11 cellular contexts compared by ENCODE assay signal in genomic region chr16:55501549-55502322, GRCh38. TPM values are rescaled to one million over a fixed set of nuclear protein-coding genes. Genes with fewer than 3 reads are reported as not detected.
A peak's percentile ranks its signal among the peaks of the same experiment; 100 is the strongest.
DNase-seq lines count a peak whose midpoint lies in the region; ATAC-seq, FAIRE-seq and TF ChIP-seq lines count a peak whose summit lies in the region.
"Had no signal": no experiment of that assay in that cellular context is flagged by ENCODE, and none has a peak within 500 bp of the region (broad histone marks: within the 10 kb centered on the region; RNA-seq: fewer than 3 reads in every experiment).

No MANE protein-coding gene starts in this region.

- H3K79me2 ChIP-seq in K562 (ENCODE audit: control insufficient read depth, insufficient read depth, low read length), result no peaks in the 10 kb centered on the region

- no peaks in the 10 kb centered on the region for H3K36me3 ChIP-seq in K562 (ENCODE audit: control insufficient read depth, insufficient read depth, low read length)
- no peaks in the 10 kb centered on the region for H3K36me3 ChIP-seq in psoas muscle (ENCODE audit: insufficient read depth in 1 of 2, low read depth in 1 of 2)

- no peak overlapping the region for H3K27ac ChIP-seq in K562 (ENCODE audit: extremely low read depth, low read depth, low read length)
- H3K27ac ChIP-seq in psoas muscle, result no peak overlapping the region

- WGBS in K562 (ENCODE audit: insufficient coverage, low coverage, missing lambda C conversion rate), result 21% methylated on average over 9 of the region's 9 CpGs
- 70 to 80% (median 70%) methylated on average over 9 of the region's 9 CpGs for WGBS in psoas muscle, 3 donors

- H3K36me3 Mint-ChIP-seq in activated CD4-positive, alpha-beta memory T cell treated with anti-CD3 and anti-CD28 coated beads for 36 hours, result no peaks in the 10 kb centered on the region
- H3K36me3 Mint-ChIP-seq: stimulated activated effector memory CD8-positive, alpha-beta T cell treated with anti-CD3 and anti-CD28 coated beads, Interleukin-12 subunit alpha, Interleukin-12 subunit beta, amount 100 ng/mL, for 72 hours had no signal

- no peak overlapping the region for H3K4me3 ChIP-seq in AG04449 (ENCODE audit: low read depth, low read length)
- no peak overlapping the region for H3K4me3 ChIP-seq in K562
- no peak overlapping the region for H3K4me3 ChIP-seq in psoas muscle
- H3K4me3 ChIP-seq: skin epidermis had no signal

- peak; percentile 33 for TF ChIP-seq CTCF in AG04449 (IDR thresholded peaks at IDR 0.05; ENCODE audit: insufficient read depth, low read length, missing control alignments)
- TF ChIP-seq CTCF in K562 (IDR thresholded peaks at IDR 0.05 in 2 of 3, conservative IDR thresholded peaks at IDR 0.05 in 1 of 3; ENCODE audit: insufficient read depth in 2 of 3, low read depth in 1 of 3, low read length in 3 of 3), result peak; percentile 20 to 44 (median 37); a peak in 2 of 6 replicates
- TF ChIP-seq CTCF in psoas muscle (IDR thresholded peaks at IDR 0.05), result no peak

- H3K4me1 ChIP-seq in K562 (replicated peaks in 1 of 2; ENCODE audit: control insufficient read depth in 2 of 2, insufficient read depth in 2 of 2, low read length in 2 of 2) (peaks cover 4 to 17% of the 10 kb centered on the region in 2 experiments; a peak in 3 of 5 replicates), psoas muscle (peaks cover 15% of the 10 kb centered on the region)

- TF ChIP-seq POLR2A in K562 (conservative IDR thresholded peaks at IDR 0.05), result no peak

- intact Hi-C loops in K562 (cut with micrococcal nuclease), result no loop called here
- intact Hi-C loops in activated CD4-positive, alpha-beta memory T cell treated with anti-CD3 and anti-CD28 coated beads for 36 hours (cut with micrococcal nuclease), result no loop called here
- intact Hi-C loops in psoas muscle (cut with DNase I), result no loop called here

- no peak for TF ChIP-seq EP300 in K562 (IDR thresholded peaks at IDR 0.05; ENCODE audit: low read length)

- H3K9me1 ChIP-seq in K562 (ENCODE audit: control insufficient read depth, insufficient read depth, low read length), result no peaks in the 10 kb centered on the region

- ATAC-seq in K562, result peak; percentile 72
- ATAC-seq in activated CD4-positive, CD25-positive, alpha-beta regulatory T cell treated with anti-CD3 and anti-CD28 coated beads, Interleukin-2, amount 50 U/mL, for 24 hours, result no peak
- no peak for ATAC-seq in GM18907 (IDR thresholded peaks at IDR 0.05; ENCODE audit: unreplicated experiment)
- ATAC-seq in psoas muscle, result no peak
- ATAC-seq: stimulated activated effector memory CD8-positive, alpha-beta T cell treated with anti-CD3 and anti-CD28 coated beads, Interleukin-12 subunit alpha, Interleukin-12 subunit beta, amount 100 ng/mL, for 72 hours had no signal

- in situ Hi-C loops in K562 (cut with MboI), result no loop called here

- peaks cover 11% of the 10 kb centered on the region for H3K4me1 Mint-ChIP-seq in activated CD4-positive, alpha-beta memory T cell treated with anti-CD3 and anti-CD28 coated beads for 36 hours (ENCODE audit: low read depth)

- H3K27ac Mint-ChIP-seq in activated CD4-positive, alpha-beta memory T cell treated with anti-CD3 and anti-CD28 coated beads for 36 hours, result no peak overlapping the region
- H3K27ac Mint-ChIP-seq: stimulated activated effector memory CD8-positive, alpha-beta T cell treated with anti-CD3 and anti-CD28 coated beads, Interleukin-12 subunit alpha, Interleukin-12 subunit beta, amount 100 ng/mL, for 72 hours had no signal

- no peak for FAIRE-seq in K562 (lab: Jason Lieb, UNC)

- CTCF ChIA-PET in AG04449 (lab: Yijun Ruan, JAX), result interaction anchor here (0.8 to 5.6 kb wide), 18 partner anchors 8 to 200 kb away, joined by 3 to 44 read pairs (median 6); no protein-coding TSS in a partner anchor
- CTCF ChIA-PET in HEK293T (lab: Yijun Ruan, JAX), result interaction anchor here (0.5 to 1.5 kb wide), 3 partner anchors 12 to 37 kb away, joined by 3 to 4 read pairs (median 4); no protein-coding TSS in a partner anchor
- CTCF ChIA-PET in K562 (lab: Yijun Ruan, JAX; ENCODE audit: low intra/inter-chr PET ratio), result no interaction called here
- CTCF ChIA-PET in activated CD4-positive, alpha-beta memory T cell treated with anti-CD3 and anti-CD28 coated beads for 36 hours (lab: Charles Lee), result interaction anchor here (1.1 to 1.6 kb wide), 2 partner anchors 36 to 37 kb away, joined by 3 to 6 read pairs; no protein-coding TSS in a partner anchor

- TF ChIP-seq RAD21 in K562 (CRISPR knock-in tag; conservative IDR thresholded peaks at IDR 0.05 in 1 of 2, IDR thresholded peaks at IDR 0.05 in 1 of 2), result 0 out of 4 replicates have a peak, but pooled peaks of 1 of the 2 experiments have one; percentile 21

- H3K9ac ChIP-seq in K562 (ENCODE audit: insufficient read depth in 1 of 2, low read depth in 2 of 2, low read length in 2 of 2), result no peak overlapping the region

- H4K20me1 ChIP-seq in K562 (replicated peaks; ENCODE audit: control insufficient read depth, insufficient read depth, low read length), result no peaks in the 10 kb centered on the region

- DNase-seq in AG04449 (ENCODE audit: low read depth, low spot score) (no peak), HEK293T (ENCODE audit: extremely low spot score) (peak; percentile 54), K562 (ENCODE audit: extremely low read depth in 1 of 4, low spot score in 3 of 4) (peak; percentile 24 to 45 (median 40)), medulla oblongata (ENCODE audit: extremely low spot score) (peak; percentile 10), psoas muscle (no peak)
- no peak for DNase-seq in activated CD4-positive, alpha-beta memory T cell treated with anti-CD3 and anti-CD28 coated beads for 36 hours
- DNase-seq: effector CD4-positive, alpha-beta T cell had no signal

- H3K9me3 Mint-ChIP-seq in activated CD4-positive, alpha-beta memory T cell treated with anti-CD3 and anti-CD28 coated beads for 36 hours, result no peaks in the 10 kb centered on the region
- H3K9me3 Mint-ChIP-seq: stimulated activated effector memory CD8-positive, alpha-beta T cell treated with anti-CD3 and anti-CD28 coated beads, Interleukin-12 subunit alpha, Interleukin-12 subunit beta, amount 100 ng/mL, for 72 hours had no signal

- H3K4me3 Mint-ChIP-seq in activated CD4-positive, alpha-beta memory T cell treated with anti-CD3 and anti-CD28 coated beads for 36 hours, result no peak overlapping the region
- H3K4me3 Mint-ChIP-seq: stimulated activated effector memory CD8-positive, alpha-beta T cell treated with anti-CD3 and anti-CD28 coated beads, Interleukin-12 subunit alpha, Interleukin-12 subunit beta, amount 100 ng/mL, for 72 hours had no signal

- peaks cover 0 to 19% of the 10 kb centered on the region in 2 experiments; a peak in 4 of 5 replicates for H3K27me3 ChIP-seq in K562 (ENCODE audit: control insufficient read depth in 2 of 2, insufficient read depth in 2 of 2, low read length in 2 of 2)
- peaks cover 0 to 2% (median 0%) of the 10 kb centered on the region in 3 donors for H3K27me3 ChIP-seq in psoas muscle (ENCODE audit: insufficient read depth in 3 of 3, low read length in 2 of 3)

- POLR2A ChIA-PET in AG04449 (lab: Yijun Ruan, JAX), result interaction anchor here (0.7 to 2.8 kb wide), 3 partner anchors 7 to 30 kb away, joined by 3 to 31 read pairs (median 3); partner anchors contain the start of gene MMP2
- POLR2A ChIA-PET in HEK293T (lab: Yijun Ruan, JAX), result interaction anchor here (0.6 kb wide), 1 partner anchor 9 kb away, joined by 3 read pairs; no protein-coding TSS in a partner anchor
- POLR2A ChIA-PET in K562 (lab: Yijun Ruan, JAX), result no interaction called here
- POLR2A ChIA-PET in activated CD4-positive, alpha-beta memory T cell treated with anti-CD3 and anti-CD28 coated beads for 36 hours (lab: Charles Lee), result no interaction called here

- H3K27me3 Mint-ChIP-seq in activated CD4-positive, alpha-beta memory T cell treated with anti-CD3 and anti-CD28 coated beads for 36 hours, result peaks cover 8% of the 10 kb centered on the region

- no TSS peak for BruUV-seq in K562 (replicated peaks; lab: Mats Ljungman, UMichigan)

- H3K9me3 ChIP-seq in K562 (replicated peaks; ENCODE audit: control insufficient read depth, insufficient read depth, low read depth, low read length) (no peaks in the 10 kb centered on the region), psoas muscle (no peaks in the 10 kb centered on the region)

- no peak overlapping the region for H2AFZ ChIP-seq in K562 (ENCODE audit: low read depth, low read length)

- no peak overlapping the region for H3K4me2 ChIP-seq in K562 (ENCODE audit: insufficient read depth, low read length)

RNA-seq across cellular contexts. Expression of gene LPCAT2, which starts 7.1 kb away (rescaled TPM):
- total RNA-seq in K562 (2011; cell fraction: chromatin; rRNA removed; ENCODE audit: low replicate concordance), result 1.4 and 6.9 TPM in 2 replicates
- total RNA-seq in K562 (2011; cell fraction: nucleolus; rRNA removed), result 3.5 and 5.8 TPM in 2 replicates
- total RNA-seq in K562 (2011; cell fraction: nucleoplasm; rRNA removed), result 3.7 and 5.6 TPM in 2 replicates
- total RNA-seq in K562 (2014; rRNA removed), result 7.2 and 8.6 TPM in 2 replicates
- 11.4 and 14.0 TPM in 2 replicates for total RNA-seq in K562 (2014; rRNA removed; fragmentation: Illumina TruSeq; extraction: Trizol)
- 12.6 and 13.8 TPM in 2 replicates for total RNA-seq in K562 (2015; rRNA removed; fragmentation: Illumina TruSeq; extraction: Trizol)
- total RNA-seq in K562 (2021), result 13.1 and 15.0 TPM in 2 replicates
- 3.2 and 4.4 TPM in 2 replicates for polyA plus RNA-seq in K562 (2011; rRNA removed)
- 1.6 and 1.7 TPM in 2 replicates for polyA plus RNA-seq in K562 (2011; cell fraction: cytosol; rRNA removed)
- polyA plus RNA-seq in K562 (2011; cell fraction: nucleus; rRNA removed), result 2.2 and 2.7 TPM in 2 replicates
- polyA plus RNA-seq in K562 (2012), result 12.2 and 15.3 TPM in 2 replicates
- polyA plus RNA-seq in K562 (2014; fragmentation: Illumina TruSeq; extraction: Trizol), result 6.5 and 7.3 TPM in 2 replicates
- polyA plus RNA-seq in K562 (2014; fragmentation: Nextera tagmentation; extraction: Ambion mirVana), result 1 to 10 TPM; 2.9 to 3.1 TPM
- 7.8 and 8.3 TPM in 2 replicates for polyA plus RNA-seq in K562 (2014; rRNA removed)
- 1.5 and 2.5 TPM in 2 replicates for polyA minus RNA-seq in K562 (2011; rRNA and poly(A)+ RNA removed)
- 1.4 and 1.9 TPM in 2 replicates for polyA minus RNA-seq in K562 (2011; cell fraction: cytosol; rRNA and poly(A)+ RNA removed)
- polyA minus RNA-seq in K562 (2011; cell fraction: nucleus; rRNA and poly(A)+ RNA removed), result 2.6 TPM in 2 replicates
- total RNA-seq in activated CD4-positive, alpha-beta memory T cell treated with anti-CD3 and anti-CD28 coated beads for 36 hours, result under 1 TPM; 0.12 to 0.40 TPM
- 1 to 10 TPM; 2.1 to 4.3 (median 2.9) TPM for total RNA-seq in psoas muscle
- 1 to 10 TPM; 1.0 to 1.6 (median 1.6) TPM for polyA plus RNA-seq in psoas muscle

RNA-seq across cellular contexts. Expression of gene MMP2, which starts 22.7 kb away (rescaled TPM):
- total RNA-seq in K562 (2011; cell fraction: chromatin; rRNA removed; ENCODE audit: low replicate concordance), result not detected in 2 replicates
- total RNA-seq in K562 (2011; cell fraction: nucleolus; rRNA removed), result not detected in 2 replicates
- total RNA-seq in K562 (2011; cell fraction: nucleoplasm; rRNA removed), result not detected in 2 replicates
- total RNA-seq in K562 (2014; rRNA removed), result 0.05 TPM in 1 of 2 replicates, not detected in the other
- not detected in 2 replicates for total RNA-seq in K562 (2014; rRNA removed; fragmentation: Illumina TruSeq; extraction: Trizol)
- total RNA-seq in K562 (2015; rRNA removed; fragmentation: Illumina TruSeq; extraction: Trizol), result not detected in 2 replicates
- total RNA-seq in K562 (2021), result 0.53 and 1.4 TPM in 2 replicates
- not detected in 2 replicates for polyA plus RNA-seq in K562 (2011; rRNA removed)
- 0.09 and 0.15 TPM in 2 replicates for polyA plus RNA-seq in K562 (2011; cell fraction: cytosol; rRNA removed)
- not detected in 2 replicates for polyA plus RNA-seq in K562 (2011; cell fraction: nucleus; rRNA removed)
- 0.15 TPM in 1 of 2 replicates, not detected in the other for polyA plus RNA-seq in K562 (2012)
- not detected in 2 replicates for polyA plus RNA-seq in K562 (2014; fragmentation: Illumina TruSeq; extraction: Trizol)
- polyA plus RNA-seq in K562 (2014; fragmentation: Nextera tagmentation; extraction: Ambion mirVana), result not detected
- polyA plus RNA-seq in K562 (2014; rRNA removed), result not detected in 2 replicates
- polyA minus RNA-seq in K562 (2011; rRNA and poly(A)+ RNA removed), result not detected in 2 replicates
- polyA minus RNA-seq in K562 (2011; cell fraction: cytosol; rRNA and poly(A)+ RNA removed), result not detected in 2 replicates
- polyA minus RNA-seq in K562 (2011; cell fraction: nucleus; rRNA and poly(A)+ RNA removed), result not detected in 2 replicates
- not detected for total RNA-seq in activated CD4-positive, alpha-beta memory T cell treated with anti-CD3 and anti-CD28 coated beads for 36 hours
- total RNA-seq in psoas muscle, result 10 to 100 TPM; 21.7 to 60.9 (median 38.6) TPM
- 10 to 100 TPM; 16.0 to 23.2 (median 16.1) TPM for polyA plus RNA-seq in psoas muscle

Comparison
In these comparisons a context has a peak if more than half of its experiments do, and no peak if none do; other contexts are left out.
1. DNase-seq: peak in HEK293T (single experiment), K562 (4 of 4) and medulla oblongata (single experiment); none in AG04449 (single experiment), activated CD4-positive, alpha-beta memory T cell treated with anti-CD3 and anti-CD28 coated beads for 36 hours (single experiment) and psoas muscle (0 of 2).
2. RNA of gene MMP2, which starts 22.7 kb away (total RNA-seq): 21.7 to 60.9 TPM in psoas muscle; 0.05 to 1.4 TPM in K562 and not detected in activated CD4-positive, alpha-beta memory T cell treated with anti-CD3 and anti-CD28 coated beads for 36 hours; every median in the first group is over 4 times any median in the second.
3. POLR2A ChIA-PET loops: an anchor here in AG04449 (0.7 to 2.8 kb wide) and HEK293T (0.6 kb wide); none called in K562 and activated CD4-positive, alpha-beta memory T cell treated with anti-CD3 and anti-CD28 coated beads for 36 hours.